In the genomic region with DNA sequence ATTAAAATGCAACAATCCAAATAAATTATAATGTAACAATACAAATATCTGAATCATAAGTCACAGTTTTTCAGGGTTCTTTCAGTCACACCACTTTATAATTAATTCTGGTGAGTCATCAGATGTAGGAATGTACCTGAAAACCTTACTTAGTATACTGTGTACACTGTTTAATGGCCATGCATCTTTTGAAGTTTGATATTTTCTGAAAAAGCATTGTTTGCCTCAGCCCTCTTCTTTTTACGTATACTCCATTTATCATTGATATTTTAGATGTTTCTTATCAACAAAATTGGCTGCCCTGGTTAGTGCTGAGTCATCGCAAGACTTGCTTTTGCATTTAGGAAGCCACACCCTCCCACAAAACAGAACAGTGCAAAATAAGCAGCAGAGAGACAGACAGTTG, we compare ENCODE assay signal across 8 cellular contexts.
A peak's percentile ranks its signal among the peaks of the same experiment; 100 is the strongest.
DNase-seq lines count a peak whose midpoint lies in the region; ATAC-seq and TF ChIP-seq lines count a peak whose summit lies in the region.

No MANE protein-coding gene starts in this region.

- no peaks in the 10 kb centered on the region for H3K36me3 Mint-ChIP-seq in central memory CD8-positive, alpha-beta T cell (ENCODE audit: insufficient read depth)
- H3K36me3 Mint-ChIP-seq in immature natural killer cell = peaks cover 2 to 10% (median 3%) of the 10 kb centered on the region in 3 donors

- POLR2A ChIA-PET in A673 (lab: Charles Lee; ENCODE audit: low non-redundant PET) = no interaction called here

- H3K27me3 ChIP-seq in A673 (replicated peaks; ENCODE audit: insufficient read depth, low read depth, low read length, poor library complexity) (no peaks in the 10 kb centered on the region), spleen (replicated peaks in 1 of 7) (no peaks in the 10 kb centered on the region)

- no peak overlapping the region for H3K4me3 ChIP-seq in A673 (ENCODE audit: low read depth, low read length, poor library complexity, severe bottlenecking)
- H3K4me3 ChIP-seq in spleen = no peak overlapping the region

- H3K27ac Mint-ChIP-seq in central memory CD8-positive, alpha-beta T cell (ENCODE audit: low read depth) = peak overlapping the region; percentile 3
- H3K27ac Mint-ChIP-seq in immature natural killer cell = peak overlapping the region in 1 of 6 donors; percentile 8

- H3K9me3 Mint-ChIP-seq in central memory CD8-positive, alpha-beta T cell = no peaks in the 10 kb centered on the region
- no peaks in the 10 kb centered on the region for H3K9me3 Mint-ChIP-seq in immature natural killer cell

- no peaks in the 10 kb centered on the region for H3K27me3 Mint-ChIP-seq in central memory CD8-positive, alpha-beta T cell
- H3K27me3 Mint-ChIP-seq in immature natural killer cell (ENCODE audit: low read depth in 3 of 3) = no peaks in the 10 kb centered on the region

- no peak for TF ChIP-seq POLR2A in spleen (IDR thresholded peaks at IDR 0.05)

- no peak overlapping the region for H3K4me3 Mint-ChIP-seq in central memory CD8-positive, alpha-beta T cell
- no peak overlapping the region for H3K4me3 Mint-ChIP-seq in immature natural killer cell

- no peaks in the 10 kb centered on the region for H3K36me3 ChIP-seq in A673 (ENCODE audit: insufficient read depth, low read length, poor library complexity, severe bottlenecking)
- H3K36me3 ChIP-seq in spleen = peaks cover 0 to 25% (median 7%) of the 10 kb centered on the region in 6 donors

- peak; percentile 66 for ATAC-seq in GM18873 (IDR thresholded peaks at IDR 0.05; ENCODE audit: low FRiP score, unreplicated experiment)
- ATAC-seq in HG03521 (IDR thresholded peaks at IDR 0.05; ENCODE audit: unreplicated experiment) = peak; percentile 70
- ATAC-seq in central memory CD8-positive, alpha-beta T cell (replicated peaks; ENCODE audit: extremely low read depth, poor library complexity, severe bottlenecking) = no peak

- H3K9me3 ChIP-seq in A673 (ENCODE audit: low read depth, low read length, poor library complexity, severe bottlenecking) = no peaks in the 10 kb centered on the region
- H3K9me3 ChIP-seq in spleen = no peaks in the 10 kb centered on the region

- 17 to 41% (median 24%) methylated on average over 2 of the region's 2 CpGs for WGBS in spleen, 5 donors

- peaks cover 28% of the 10 kb centered on the region for H3K4me1 ChIP-seq in A673 (ENCODE audit: insufficient read depth, low read length, poor library complexity, severe bottlenecking)
- peaks cover 0 to 12% (median 6%) of the 10 kb centered on the region in 6 donors for H3K4me1 ChIP-seq in spleen

- no peaks in the 10 kb centered on the region for H3K4me1 Mint-ChIP-seq in central memory CD8-positive, alpha-beta T cell
- H3K4me1 Mint-ChIP-seq in immature natural killer cell = peaks cover 4 to 6% of the 10 kb centered on the region in 2 donors

- CTCF ChIA-PET in A673 (lab: Charles Lee) = no interaction called here

- H3K27ac ChIP-seq in A673 (ENCODE audit: low read depth, low read length, poor library complexity, severe bottlenecking) = no peak overlapping the region
- no peak overlapping the region for H3K27ac ChIP-seq in spleen

- BruUV-seq in A673 (replicated peaks; lab: Mats Ljungman, UMichigan) = no TSS peak

- DNase-seq in A673 (ENCODE audit: low spot score) (peak; percentile 58), NK-92 (lab: John Stamatoyannopoulos, UW; ENCODE audit: unreplicated experiment) (no peak), spleen (no peak), immature natural killer cell (no peak), pons (ENCODE audit: low spot score) (no peak)
- no peak for DNase-seq in central memory CD8-positive, alpha-beta T cell (ENCODE audit: low spot score in 2 of 2)

- intact Hi-C loops in A673 (cut with micrococcal nuclease; ENCODE audit: unreplicated experiment) = no loop called here
- intact Hi-C loops in spleen (cut with DNase I; ENCODE audit: low total_unique reads) = no loop called here

- TF ChIP-seq CTCF in A673 (conservative IDR thresholded peaks at IDR 0.05; ENCODE audit: low read depth, low read length) (no peak), spleen (IDR thresholded peaks at IDR 0.05 in 8 of 11, conservative IDR thresholded peaks at IDR 0.05 in 3 of 11) (no peak)
